In genomic region chr3:184712248-184712559, GRCh38 we compare ENCODE assay signal across 8 cellular contexts. TPM values are rescaled to one million over a fixed set of nuclear protein-coding genes. Genes with fewer than 3 reads are reported as not detected.
DNase-seq lines count a peak whose midpoint lies in the region; ATAC-seq and TF ChIP-seq lines count a peak whose summit lies in the region.

No MANE protein-coding gene starts in this region.

- no peaks in the 10 kb centered on the region for H3K27me3 ChIP-seq in skeletal muscle tissue (ENCODE audit: control insufficient read depth in 3 of 3, insufficient read depth in 3 of 3, low read length in 3 of 3)

- H3K27ac ChIP-seq in HEK293 (ENCODE audit: extremely low read depth, low read depth, low read length) (no peak overlapping the region), RWPE1 (peak overlapping the region; percentile 94), skeletal muscle tissue (ENCODE audit: low read depth, low read length) (peak overlapping the region; percentile 79)

- peak; percentile 28 for ATAC-seq in GM18517 (IDR thresholded peaks at IDR 0.05; ENCODE audit: unreplicated experiment)

- DNase-seq in RWPE1 (ENCODE audit: low spot score) (no peak), fibroblast of villous mesenchyme (ENCODE audit: low read depth) (no peak), NCI-H1436 treated with DMSO at 0.1 percent for 48 hours (lab: John Stamatoyannopoulos, UW) (no peak), SKM-1 treated with dmso at 0.1 percent for 144 hours (lab: John Stamatoyannopoulos, UW; ENCODE audit: unreplicated experiment) (no peak), GM03348 (ENCODE audit: low spot score) (no peak)

- TF ChIP-seq CTCF in HEK293 (tag by site-specific recombination; IDR thresholded peaks at IDR 0.05): no peak
- no peak for TF ChIP-seq CTCF in RWPE1 (conservative IDR thresholded peaks at IDR 0.05; ENCODE audit: low read depth)
- TF ChIP-seq CTCF in fibroblast of villous mesenchyme (IDR thresholded peaks at IDR 0.05; ENCODE audit: insufficient read depth, low read depth, low read length): no peak

- H3K36me3 ChIP-seq in HEK293 (ENCODE audit: control insufficient read depth in 2 of 2, insufficient read depth in 1 of 2, low read length in 2 of 2): peaks cover 5 to 28% of the 10 kb centered on the region in 2 experiments; a peak in 2 of 3 replicates
- H3K36me3 ChIP-seq in skeletal muscle tissue (ENCODE audit: control insufficient read depth in 3 of 3, insufficient read depth in 3 of 3, low read length in 3 of 3): peaks cover 0 to 4% (median 3%) of the 10 kb centered on the region in 3 donors

- CTCF ChIA-PET in HEK293 (lab: Yijun Ruan, JAX) (interaction anchor here (0.6 to 1.2 kb wide), 3 partner anchors 15 to 151 kb away, joined by 4 to 5 read pairs (median 5); partner anchors contain the start of gene EPHB3), RWPE1 (lab: Yijun Ruan, JAX) (interaction anchor here (0.7 to 1.5 kb wide), 2 partner anchors 151 to 220 kb away, joined by 4 to 5 read pairs; partner anchors contain the start of gene EPHB3)

- H3K9me3 ChIP-seq in HEK293 (ENCODE audit: control insufficient read depth, insufficient read depth, low read depth, low read length): no peaks in the 10 kb centered on the region
- H3K9me3 ChIP-seq in skeletal muscle tissue (ENCODE audit: control insufficient read depth in 3 of 3, low read length in 3 of 3): no peaks in the 10 kb centered on the region

- H3K4me3 ChIP-seq in HEK293 (ENCODE audit: low read depth, low read length) (peak overlapping the region; percentile 98), fibroblast of villous mesenchyme (ENCODE audit: low read depth, low read length) (peak overlapping the region; percentile 80), skeletal muscle tissue (ENCODE audit: low read length in 3 of 3) (peak overlapping the region; percentile 84 to 89 (median 86))

- peaks cover 9% of the 10 kb centered on the region for H3K4me1 ChIP-seq in HEK293 (ENCODE audit: control insufficient read depth, insufficient read depth, low read length)
- H3K4me1 ChIP-seq in skeletal muscle tissue (ENCODE audit: control insufficient read depth in 3 of 3, insufficient read depth in 3 of 3, low read length in 3 of 3): peaks cover 12 to 40% (median 26%) of the 10 kb centered on the region in 3 donors

- POLR2A ChIA-PET in HEK293 (lab: Yijun Ruan, JAX) (interaction anchor here (0.5 to 1.7 kb wide), 5 partner anchors 16 to 346 kb away, joined by 3 to 16 read pairs (median 5); partner anchors contain the start of gene EPHB3), RWPE1 (lab: Yijun Ruan, JAX; ENCODE audit: low non-redundant PET) (interaction anchor here (1.0 kb wide), 1 partner anchor 151 kb away, joined by 3 read pairs; the partner anchor contains the start of gene EPHB3)

- H3K9ac ChIP-seq in skeletal muscle tissue (ENCODE audit: low read depth in 1 of 3, low read length in 3 of 3): peak overlapping the region; percentile 76 to 93 (median 87)

TF ChIP-seq in HEK293, 187 proteins besides CTCF, POLR2A, EP300 and RAD21:
- 0 out of 2 replicates have a peak, but pooled peaks have one; percentile 5 for TF ChIP-seq PRDM10 (tag by site-specific recombination; IDR thresholded peaks at IDR 0.05)
- TF ChIP-seq ZNF548 (tag by site-specific recombination; IDR thresholded peaks at IDR 0.05): no peak
- TF ChIP-seq TSHZ1 (tag by site-specific recombination; IDR thresholded peaks at IDR 0.05; ENCODE audit: borderline replicate concordance): no peak
- 0 out of 2 replicates have a peak, but pooled peaks have one; percentile 20 for TF ChIP-seq ZNF777 (tag by site-specific recombination; IDR thresholded peaks at IDR 0.05; ENCODE audit: borderline replicate concordance)
- peak; percentile 70 for TF ChIP-seq ZSCAN4 (tag by site-specific recombination; IDR thresholded peaks at IDR 0.05)
- TF ChIP-seq ZBTB17 (tag by site-specific recombination; IDR thresholded peaks at IDR 0.05): peak; percentile 41; the same call in 1 of the 2 replicates
- no peak for TF ChIP-seq ZBTB7A (tag by site-specific recombination; IDR thresholded peaks at IDR 0.05; ENCODE audit: low read depth)
- 0 out of 2 replicates have a peak, but pooled peaks have one; percentile 5 for TF ChIP-seq FEZF1 (tag by site-specific recombination; IDR thresholded peaks at IDR 0.05)
- TF ChIP-seq ZNF600 (tag by site-specific recombination; IDR thresholded peaks at IDR 0.05): peak; percentile 40; the same call in 1 of the 2 replicates
- no peak for TF ChIP-seq ZNF416 (tag by site-specific recombination; IDR thresholded peaks at IDR 0.05)

RNA-seq across cellular contexts. Expression of gene MAGEF1, which starts 0.3 kb away (rescaled TPM):
- total RNA-seq in fibroblast of villous mesenchyme: 20.6 and 23.7 TPM in 2 replicates
- total RNA-seq in skeletal muscle tissue: 36.0 TPM
